Comparison of ENCODE assay signal across 1 cellular context in genomic region chr20:13995841-13996240, GRCh38.
TF ChIP-seq lines count a peak whose summit lies in the region.

No MANE protein-coding gene starts in this region.

TF ChIP-seq in H1, 55 proteins besides CTCF, POLR2A, EP300 and RAD21 (continued from another document):
- TF ChIP-seq USF2 (IDR thresholded peaks at IDR 0.05; ENCODE audit: low read length) (no peak), HDAC2 (IDR thresholded peaks at IDR 0.05; ENCODE audit: borderline replicate concordance in 1 of 2, low read depth in 2 of 2, low read length in 2 of 2) (peak in 1 of 2 experiments; percentile 86; a peak in 1 of 4 replicates), EZH2 (IDR thresholded peaks at IDR 0.05; ENCODE audit: low read depth, low read length, severe bottlenecking) (peak; percentile 44), RNF2 (IDR thresholded peaks at IDR 0.05; ENCODE audit: borderline replicate concordance, low read depth, low read length, missing control alignments, poor library complexity, severe bottlenecking) (no peak), NANOG (IDR thresholded peaks at IDR 0.05; ENCODE audit: insufficient read depth, low read depth, low read length, poor library complexity, severe bottlenecking) (no peak), JUN (IDR thresholded peaks at IDR 0.05; ENCODE audit: low read depth, low read length) (no peak), CREB1 (IDR thresholded peaks at IDR 0.05) (peak; percentile 11; the same call in 1 of the 2 replicates), EGR1 (IDR thresholded peaks at IDR 0.05; ENCODE audit: borderline replicate concordance, low read depth, low read length) (no peak), SIN3A (conservative IDR thresholded peaks at IDR 0.05 in 1 of 2, IDR thresholded peaks at IDR 0.05 in 1 of 2; ENCODE audit: low read depth in 1 of 2, low read length in 2 of 2) (no peak)
